Comparison of ENCODE assay signal across 3 cellular contexts in the genomic region with DNA sequence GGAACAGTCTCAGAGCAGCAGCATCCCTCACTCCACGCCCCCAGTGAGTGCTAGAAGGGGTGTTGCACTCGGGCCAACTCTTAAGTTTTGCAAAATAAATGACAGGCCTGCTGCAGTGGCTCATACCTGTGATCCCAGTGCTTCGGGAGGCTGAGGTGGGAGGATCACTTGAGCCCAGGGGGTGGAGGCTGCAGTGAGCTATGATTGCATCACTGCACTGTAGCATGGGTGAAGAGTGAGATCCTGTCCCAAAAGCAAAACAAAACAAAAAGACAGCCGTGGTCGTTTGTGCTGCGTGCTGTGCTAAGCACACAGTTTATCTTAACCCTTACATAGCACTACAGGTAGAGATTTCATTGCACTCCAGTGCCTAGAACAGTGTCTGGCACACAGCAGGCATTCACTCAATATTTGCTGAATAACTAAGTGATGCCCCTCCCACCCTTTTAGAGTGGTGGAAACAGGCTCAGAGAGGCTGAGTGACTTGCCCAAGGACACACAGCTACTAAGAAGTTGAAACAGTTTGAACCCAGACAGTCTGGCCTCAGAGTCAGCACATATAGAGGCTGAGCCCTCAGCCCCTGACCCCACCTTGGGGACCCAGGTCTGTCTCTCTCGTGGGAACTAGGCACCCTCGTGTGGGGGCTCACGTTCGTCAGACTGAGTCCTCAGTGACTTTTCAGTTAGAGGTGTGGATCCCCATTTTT.
TF ChIP-seq lines count a peak whose summit lies in the region.

No MANE protein-coding gene starts in this region.

TF ChIP-seq in HCT116, 20 proteins besides CTCF, POLR2A, EP300 and RAD21:
- no peak for TF ChIP-seq ELF1 (IDR thresholded peaks at IDR 0.05; ENCODE audit: borderline replicate concordance, low read depth)
- TF ChIP-seq POLR2AphosphoS5 (IDR thresholded peaks at IDR 0.05; ENCODE audit: low read depth, low read length): no peak
- no peak for TF ChIP-seq TCF7L2 (IDR thresholded peaks at IDR 0.05; ENCODE audit: borderline replicate concordance, extremely low read depth, insufficient read depth, insufficient read length)
- no peak for TF ChIP-seq CEBPB (IDR thresholded peaks at IDR 0.05; ENCODE audit: low read depth)
- TF ChIP-seq SIN3A (IDR thresholded peaks at IDR 0.05; ENCODE audit: low read depth): no peak
- no peak for TF ChIP-seq FOSL1 (IDR thresholded peaks at IDR 0.05; ENCODE audit: low read depth)
- TF ChIP-seq, protein P1, sequence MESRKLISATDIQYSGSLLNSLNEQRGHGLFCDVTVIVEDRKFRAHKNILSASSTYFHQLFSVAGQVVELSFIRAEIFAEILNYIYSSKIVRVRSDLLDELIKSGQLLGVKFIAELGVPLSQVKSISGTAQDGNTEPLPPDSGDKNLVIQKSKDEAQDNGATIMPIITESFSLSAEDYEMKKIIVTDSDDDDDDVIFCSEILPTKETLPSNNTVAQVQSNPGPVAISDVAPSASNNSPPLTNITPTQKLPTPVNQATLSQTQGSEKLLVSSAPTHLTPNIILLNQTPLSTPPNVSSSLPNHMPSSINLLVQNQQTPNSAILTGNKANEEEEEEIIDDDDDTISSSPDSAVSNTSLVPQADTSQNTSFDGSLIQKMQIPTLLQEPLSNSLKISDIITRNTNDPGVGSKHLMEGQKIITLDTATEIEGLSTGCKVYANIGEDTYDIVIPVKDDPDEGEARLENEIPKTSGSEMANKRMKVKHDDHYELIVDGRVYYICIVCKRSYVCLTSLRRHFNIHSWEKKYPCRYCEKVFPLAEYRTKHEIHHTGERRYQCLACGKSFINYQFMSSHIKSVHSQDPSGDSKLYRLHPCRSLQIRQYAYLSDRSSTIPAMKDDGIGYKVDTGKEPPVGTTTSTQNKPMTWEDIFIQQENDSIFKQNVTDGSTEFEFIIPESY (IDR thresholded peaks at IDR 0.05; ENCODE audit: extremely low read depth, insufficient replicate concordance, low read length): no peak
- TF ChIP-seq EZH2 (IDR thresholded peaks at IDR 0.05): no peak
- TF ChIP-seq ZFX (IDR thresholded peaks at IDR 0.05): no peak
- no peak for TF ChIP-seq SP1 (IDR thresholded peaks at IDR 0.05; ENCODE audit: low read depth)
- TF ChIP-seq, protein P2, sequence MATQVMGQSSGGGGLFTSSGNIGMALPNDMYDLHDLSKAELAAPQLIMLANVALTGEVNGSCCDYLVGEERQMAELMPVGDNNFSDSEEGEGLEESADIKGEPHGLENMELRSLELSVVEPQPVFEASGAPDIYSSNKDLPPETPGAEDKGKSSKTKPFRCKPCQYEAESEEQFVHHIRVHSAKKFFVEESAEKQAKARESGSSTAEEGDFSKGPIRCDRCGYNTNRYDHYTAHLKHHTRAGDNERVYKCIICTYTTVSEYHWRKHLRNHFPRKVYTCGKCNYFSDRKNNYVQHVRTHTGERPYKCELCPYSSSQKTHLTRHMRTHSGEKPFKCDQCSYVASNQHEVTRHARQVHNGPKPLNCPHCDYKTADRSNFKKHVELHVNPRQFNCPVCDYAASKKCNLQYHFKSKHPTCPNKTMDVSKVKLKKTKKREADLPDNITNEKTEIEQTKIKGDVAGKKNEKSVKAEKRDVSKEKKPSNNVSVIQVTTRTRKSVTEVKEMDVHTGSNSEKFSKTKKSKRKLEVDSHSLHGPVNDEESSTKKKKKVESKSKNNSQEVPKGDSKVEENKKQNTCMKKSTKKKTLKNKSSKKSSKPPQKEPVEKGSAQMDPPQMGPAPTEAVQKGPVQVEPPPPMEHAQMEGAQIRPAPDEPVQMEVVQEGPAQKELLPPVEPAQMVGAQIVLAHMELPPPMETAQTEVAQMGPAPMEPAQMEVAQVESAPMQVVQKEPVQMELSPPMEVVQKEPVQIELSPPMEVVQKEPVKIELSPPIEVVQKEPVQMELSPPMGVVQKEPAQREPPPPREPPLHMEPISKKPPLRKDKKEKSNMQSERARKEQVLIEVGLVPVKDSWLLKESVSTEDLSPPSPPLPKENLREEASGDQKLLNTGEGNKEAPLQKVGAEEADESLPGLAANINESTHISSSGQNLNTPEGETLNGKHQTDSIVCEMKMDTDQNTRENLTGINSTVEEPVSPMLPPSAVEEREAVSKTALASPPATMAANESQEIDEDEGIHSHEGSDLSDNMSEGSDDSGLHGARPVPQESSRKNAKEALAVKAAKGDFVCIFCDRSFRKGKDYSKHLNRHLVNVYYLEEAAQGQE (IDR thresholded peaks at IDR 0.05; ENCODE audit: low read depth): no peak
- no peak for TF ChIP-seq SRF (IDR thresholded peaks at IDR 0.05; ENCODE audit: low read depth)
- TF ChIP-seq ZNF274 (IDR thresholded peaks at IDR 0.05; ENCODE audit: low read depth, low read length): no peak
- TF ChIP-seq YY1 (IDR thresholded peaks at IDR 0.05; ENCODE audit: extremely low read depth, insufficient replicate concordance, low read depth, low read length): no peak
- TF ChIP-seq, protein P3, sequence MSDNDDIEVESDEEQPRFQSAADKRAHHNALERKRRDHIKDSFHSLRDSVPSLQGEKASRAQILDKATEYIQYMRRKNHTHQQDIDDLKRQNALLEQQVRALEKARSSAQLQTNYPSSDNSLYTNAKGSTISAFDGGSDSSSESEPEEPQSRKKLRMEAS (IDR thresholded peaks at IDR 0.05): no peak

TF ChIP-seq in H1, 55 proteins besides CTCF, POLR2A, EP300 and RAD21:
- peak; percentile 68; the same call in 1 of the 2 replicates for TF ChIP-seq KDM1A (IDR thresholded peaks at IDR 0.05; ENCODE audit: borderline replicate concordance, low read length)
- no peak for TF ChIP-seq TCF12 (IDR thresholded peaks at IDR 0.05; ENCODE audit: low read depth, low read length)
TF ChIP-seq in H1: peak in this region for 1.

TF ChIP-seq in SK-N-SH, 30 proteins besides CTCF, POLR2A, EP300 and RAD21:
- TF ChIP-seq GABPA (IDR thresholded peaks at IDR 0.05; ENCODE audit: low read depth) (no peak), FOSL2 (IDR thresholded peaks at IDR 0.05; ENCODE audit: borderline replicate concordance, low read depth) (no peak), TCF12 (IDR thresholded peaks at IDR 0.05) (no peak), ELF1 (IDR thresholded peaks at IDR 0.05) (no peak), CHD2 (IDR thresholded peaks at IDR 0.05; ENCODE audit: low read length, partially characterized antibody) (no peak), SMC3 (IDR thresholded peaks at IDR 0.05; ENCODE audit: low read depth, low read length) (no peak), EZH2phosphoT487 (IDR thresholded peaks at IDR 0.05; ENCODE audit: borderline replicate concordance, low read depth) (no peak), RXRA (IDR thresholded peaks at IDR 0.05; ENCODE audit: borderline replicate concordance, low read depth) (no peak), MXI1 (IDR thresholded peaks at IDR 0.05; ENCODE audit: low read depth, low read length) (no peak), TAF1 (IDR thresholded peaks at IDR 0.05; ENCODE audit: borderline replicate concordance, low read depth, low read length) (no peak), TEAD4 (IDR thresholded peaks at IDR 0.05; ENCODE audit: borderline replicate concordance, insufficient read depth) (no peak), MEF2A (IDR thresholded peaks at IDR 0.05; ENCODE audit: borderline replicate concordance, low read depth) (no peak), YY1 (IDR thresholded peaks at IDR 0.05; ENCODE audit: low read depth) (no peak)
- TF ChIP-seq, protein P4, sequence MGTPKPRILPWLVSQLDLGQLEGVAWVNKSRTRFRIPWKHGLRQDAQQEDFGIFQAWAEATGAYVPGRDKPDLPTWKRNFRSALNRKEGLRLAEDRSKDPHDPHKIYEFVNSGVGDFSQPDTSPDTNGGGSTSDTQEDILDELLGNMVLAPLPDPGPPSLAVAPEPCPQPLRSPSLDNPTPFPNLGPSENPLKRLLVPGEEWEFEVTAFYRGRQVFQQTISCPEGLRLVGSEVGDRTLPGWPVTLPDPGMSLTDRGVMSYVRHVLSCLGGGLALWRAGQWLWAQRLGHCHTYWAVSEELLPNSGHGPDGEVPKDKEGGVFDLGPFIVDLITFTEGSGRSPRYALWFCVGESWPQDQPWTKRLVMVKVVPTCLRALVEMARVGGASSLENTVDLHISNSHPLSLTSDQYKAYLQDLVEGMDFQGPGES (IDR thresholded peaks at IDR 0.05; ENCODE audit: low read depth, low read length): no peak
- TF ChIP-seq, protein P2 (IDR thresholded peaks at IDR 0.05; ENCODE audit: low read depth, low read length): no peak
- TF ChIP-seq, protein P3 (IDR thresholded peaks at IDR 0.05; ENCODE audit: low read depth): no peak
- TF ChIP-seq, protein P5, sequence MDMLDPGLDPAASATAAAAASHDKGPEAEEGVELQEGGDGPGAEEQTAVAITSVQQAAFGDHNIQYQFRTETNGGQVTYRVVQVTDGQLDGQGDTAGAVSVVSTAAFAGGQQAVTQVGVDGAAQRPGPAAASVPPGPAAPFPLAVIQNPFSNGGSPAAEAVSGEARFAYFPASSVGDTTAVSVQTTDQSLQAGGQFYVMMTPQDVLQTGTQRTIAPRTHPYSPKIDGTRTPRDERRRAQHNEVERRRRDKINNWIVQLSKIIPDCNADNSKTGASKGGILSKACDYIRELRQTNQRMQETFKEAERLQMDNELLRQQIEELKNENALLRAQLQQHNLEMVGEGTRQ (IDR thresholded peaks at IDR 0.05; ENCODE audit: borderline replicate concordance, low read depth, low read length): no peak
- TF ChIP-seq, protein P6, sequence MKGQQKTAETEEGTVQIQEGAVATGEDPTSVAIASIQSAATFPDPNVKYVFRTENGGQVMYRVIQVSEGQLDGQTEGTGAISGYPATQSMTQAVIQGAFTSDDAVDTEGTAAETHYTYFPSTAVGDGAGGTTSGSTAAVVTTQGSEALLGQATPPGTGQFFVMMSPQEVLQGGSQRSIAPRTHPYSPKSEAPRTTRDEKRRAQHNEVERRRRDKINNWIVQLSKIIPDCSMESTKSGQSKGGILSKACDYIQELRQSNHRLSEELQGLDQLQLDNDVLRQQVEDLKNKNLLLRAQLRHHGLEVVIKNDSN (IDR thresholded peaks at IDR 0.05; ENCODE audit: borderline replicate concordance, low read depth): no peak
